1 cellular context compared by ENCODE assay signal in genomic region chr12:53295891-53296219, GRCh38.
TF ChIP-seq lines count a peak whose summit lies in the region.

No MANE protein-coding gene starts in this region.

TF ChIP-seq in endothelial cell of umbilical vein, 7 proteins besides CTCF, POLR2A, EP300 and RAD21:
- TF ChIP-seq FOS (IDR thresholded peaks at IDR 0.05; ENCODE audit: borderline replicate concordance, insufficient read depth, low read length) (no peak), GATA2 (IDR thresholded peaks at IDR 0.05; ENCODE audit: insufficient read depth, insufficient read length, low read depth, low read length) (no peak), MAX (IDR thresholded peaks at IDR 0.05; ENCODE audit: insufficient read depth, insufficient read length) (no peak), JUN (IDR thresholded peaks at IDR 0.05; ENCODE audit: borderline replicate concordance, insufficient read depth, insufficient read length, low read depth) (no peak), MYC (IDR thresholded peaks at IDR 0.05; ENCODE audit: low read depth, low read length) (no peak), EZH2 (IDR thresholded peaks at IDR 0.05; ENCODE audit: borderline replicate concordance, low read depth, low read length, severe bottlenecking) (no peak), POLR2AphosphoS5 (IDR thresholded peaks at IDR 0.05; ENCODE audit: insufficient read depth, low read depth, low read length) (no peak)
